ENCODE assay signal across 2 cellular contexts in genomic region chr14:40008345-40008744, GRCh38.
DNase-seq lines count a peak whose midpoint lies in the region; ATAC-seq, FAIRE-seq and TF ChIP-seq lines count a peak whose summit lies in the region.
"Not testable (repeated sequence)": the region's sequence is repeated elsewhere in the genome, so short reads cannot be mapped to it uniquely, and the experiment has no call there.

No MANE protein-coding gene starts in this region.

- not testable (repeated sequence) for H3K4me3 ChIP-seq in HEK293 (ENCODE audit: low read depth, low read length); HepG2 (replicated peaks in 1 of 3; ENCODE audit: insufficient read depth in 1 of 3, low read depth in 2 of 3, low read length in 3 of 3)

- not testable (repeated sequence) for H3K27me3 ChIP-seq in HepG2 (ENCODE audit: control insufficient read depth in 1 of 2, insufficient read depth in 2 of 2, low read length in 2 of 2)

- H3K4me1 ChIP-seq in HEK293 (ENCODE audit: control insufficient read depth, insufficient read depth, low read length); HepG2 (ENCODE audit: insufficient read depth, low read length): not testable (repeated sequence)

- H3K27ac ChIP-seq in HEK293 (ENCODE audit: extremely low read depth, low read depth, low read length); HepG2 (ENCODE audit: extremely low read length, insufficient read depth, low read length): not testable (repeated sequence)

- WGBS in HepG2 (ENCODE audit: low lambda C conversion rate), result 0% methylated on average over 2 of the region's 2 CpGs

- not testable (repeated sequence) for H3K9me3 ChIP-seq in HEK293 (ENCODE audit: control insufficient read depth, insufficient read depth, low read depth, low read length)
- peaks cover 75% of the 10 kb centered on the region for H3K9me3 ChIP-seq in HepG2 (ENCODE audit: low read length)

- not testable (repeated sequence) for TF ChIP-seq EP300 in HepG2 (IDR thresholded peaks at IDR 0.05; ENCODE audit: low read depth in 2 of 2, low read length in 2 of 2); HepG2 (CRISPR knock-in tag; IDR thresholded peaks at IDR 0.05; ENCODE audit: borderline replicate concordance)

- not testable (repeated sequence) for H2AFZ ChIP-seq in HepG2 (ENCODE audit: low read length)

- not testable (repeated sequence) for TF ChIP-seq RAD21 in HepG2 (CRISPR knock-in tag; IDR thresholded peaks at IDR 0.05)

- in situ Hi-C loops in HepG2 (cut with HindIII; ENCODE audit: extremely low pct_ligation_motif_present, low pct_unique_long_range_greater_than_20kb), result not testable (repeated sequence)

- POLR2A ChIA-PET in HEK293 (lab: Yijun Ruan, JAX); HepG2 (lab: Yijun Ruan, JAX): not testable (repeated sequence)

- intact Hi-C loops in HepG2 (cut with micrococcal nuclease; ENCODE audit: unreplicated experiment), result not testable (repeated sequence)

- not testable (repeated sequence) for TF ChIP-seq POLR2A in HepG2 (IDR thresholded peaks at IDR 0.05; ENCODE audit: insufficient read depth in 1 of 2, low read depth in 2 of 2, low read length in 2 of 2)

- H3K36me3 ChIP-seq in HEK293 (ENCODE audit: control insufficient read depth in 2 of 2, insufficient read depth in 1 of 2, low read length in 2 of 2); HepG2 (replicated peaks in 1 of 2; ENCODE audit: control insufficient read depth in 1 of 2, insufficient read depth in 2 of 2, low read length in 2 of 2): not testable (repeated sequence)

- not testable (repeated sequence) for H3K4me2 ChIP-seq in HepG2 (ENCODE audit: low read depth, low read length)

- not testable (repeated sequence) for TF ChIP-seq CTCF in HEK293 (tag by site-specific recombination; IDR thresholded peaks at IDR 0.05); HepG2 (CRISPR knock-in tag; IDR thresholded peaks at IDR 0.05)

- not testable (repeated sequence) for BruUV-seq in HepG2 (replicated peaks; lab: Mats Ljungman, UMichigan)

- CTCF ChIA-PET in HEK293 (lab: Yijun Ruan, JAX); HepG2 (lab: Yijun Ruan, JAX; ENCODE audit: low intra/inter-chr PET ratio, low total read pairs): not testable (repeated sequence)

- H3K9ac ChIP-seq in HepG2 (ENCODE audit: insufficient read depth, low read depth, low read length), result not testable (repeated sequence)

- not testable (repeated sequence) for ATAC-seq in HepG2

- FAIRE-seq in HepG2 (lab: Jason Lieb, UNC), result not testable (repeated sequence)

- not testable (repeated sequence) for DNase-seq in HepG2 (ENCODE audit: low spot score)

- not testable (repeated sequence) for H4K20me1 ChIP-seq in HepG2 (ENCODE audit: insufficient read depth, low read length)

- not testable (repeated sequence) for H3K79me2 ChIP-seq in HepG2 (ENCODE audit: insufficient read depth, low read length)

TF ChIP-seq in HEK293, 187 proteins besides CTCF, POLR2A, EP300 and RAD21:
- TF ChIP-seq ZNF157 (tag by site-specific recombination; IDR thresholded peaks at IDR 0.05), result peak; percentile 70

TF ChIP-seq in HepG2, 621 proteins besides CTCF, POLR2A, EP300 and RAD21:
- TF ChIP-seq CREB1 (IDR thresholded peaks at IDR 0.05), result peak; percentile 68
- TF ChIP-seq CREB1 (CRISPR knock-in tag; IDR thresholded peaks at IDR 0.05), result not testable (repeated sequence)
